20 cellular contexts compared by ENCODE assay signal in genomic region chr11:69902337-69902736, GRCh38.
"Had no signal": no experiment of that assay in that cellular context is flagged by ENCODE, and none has a peak within 500 bp of the region (broad histone marks: within the 10 kb centered on the region; RNA-seq: fewer than 3 reads in every experiment).

No MANE protein-coding gene starts in this region.

- ATAC-seq: activated CD8-positive, alpha-beta memory T cell treated with anti-CD3 and anti-CD28 coated beads, Interleukin-2, amount 10 ng/mL, durations not matched to agents 7 days and 5 days; T-helper 17 cell; WTC11 had no signal

- DNase-seq: activated CD4-positive, alpha-beta T cell treated with anti-CD3 and anti-CD28 coated beads for 48 hours; activated CD4-positive, alpha-beta T cell treated with anti-CD3 and anti-CD28 coated beads, Interleukin-2, amount 50 U/mL, for 4 hours; activated CD4-positive, CD25-positive, alpha-beta regulatory T cell treated with anti-CD3 and anti-CD28 coated beads, Interleukin-2, amount 50 U/mL, for 72 hours; activated CD8-positive, alpha-beta memory T cell treated with anti-CD3 and anti-CD28 coated beads, Interleukin-2, amount 10 ng/mL, durations not matched to agents 7 days and 5 days; activated gamma-delta T cell treated with Interleukin-2 at 50 U/mL for 16 hours; activated naive CD4-positive, alpha-beta T cell treated with anti-CD3 and anti-CD28 coated beads, Interleukin-2, amount 10 ng/mL, durations not matched to agents 7 days and 5 days; activated naive CD8-positive, alpha-beta T cell treated with anti-CD3 and anti-CD28 coated beads for 36 hours; activated T-cell treated with anti-CD3 and anti-CD28 coated beads, Interleukin-2, amount 50 U/mL, for 24 hours; Kasumi-1; KBM-7; NCI-H1048; NCI-H1930; NCI-H2171 treated with DMSO at 0.1 percent for 48 hours; NCI-H226; NCI-H526 treated with DMSO at 0.1 percent for 48 hours; NCI-H82; SIG-M5; T-helper 17 cell; T-helper 9 cell had no signal
